In genomic region chr16:67245189-67245585, GRCh38 we compare ENCODE assay signal across 8 cellular contexts. TPM values are rescaled to one million over a fixed set of nuclear protein-coding genes. Genes with fewer than 3 reads are reported as not detected.
DNase-seq lines count a peak whose midpoint lies in the region; ATAC-seq and TF ChIP-seq lines count a peak whose summit lies in the region.

No MANE protein-coding gene starts in this region.

- intact Hi-C loops in A673 (cut with micrococcal nuclease; ENCODE audit: unreplicated experiment): no loop called here

- no peaks in the 10 kb centered on the region for H3K36me3 Mint-ChIP-seq in IgD-negative memory B cell

- BruUV-seq in A673 (replicated peaks; lab: Mats Ljungman, UMichigan): TSS peak; percentile 21

- H3K9me3 ChIP-seq in A673 (ENCODE audit: low read depth, low read length, poor library complexity, severe bottlenecking) (no peaks in the 10 kb centered on the region), mucosa of rectum (ENCODE audit: control insufficient read depth in 2 of 2, low read length in 2 of 2) (no peaks in the 10 kb centered on the region)

- DNase-seq in A673 (ENCODE audit: low spot score) (no peak), caudate nucleus (lab: John Stamatoyannopoulos, UW) (no peak), DMS79 treated with DMSO at 0.1 percent for 48 hours (lab: John Stamatoyannopoulos, UW) (no peak), NCI-H2107 (lab: John Stamatoyannopoulos, UW) (no peak)

- H3K4me3 ChIP-seq in A673 (ENCODE audit: low read depth, low read length, poor library complexity, severe bottlenecking) (no peak overlapping the region), mucosa of rectum (ENCODE audit: low read length in 2 of 2) (peak overlapping the region in 1 of 2 donors; percentile 84)

- peaks cover 17% of the 10 kb centered on the region for H3K27me3 Mint-ChIP-seq in IgD-negative memory B cell

- peak overlapping the region; percentile 94 to 97 (median 95) for H3K27ac Mint-ChIP-seq in IgD-negative memory B cell

- H3K4me1 Mint-ChIP-seq in IgD-negative memory B cell: peaks cover 24 to 31% (median 25%) of the 10 kb centered on the region in 3 donors

- H3K27me3 ChIP-seq in A673 (replicated peaks; ENCODE audit: insufficient read depth, low read depth, low read length, poor library complexity) (no peaks in the 10 kb centered on the region), mucosa of rectum (ENCODE audit: control insufficient read depth in 2 of 2, insufficient read depth in 2 of 2, low read length in 2 of 2) (peaks cover 12 to 16% of the 10 kb centered on the region in 2 donors)

- no peaks in the 10 kb centered on the region for H3K9me3 Mint-ChIP-seq in IgD-negative memory B cell

- H3K27ac ChIP-seq in A673 (ENCODE audit: low read depth, low read length, poor library complexity, severe bottlenecking): peak overlapping the region; percentile 79
- peak overlapping the region; percentile 50 for H3K27ac ChIP-seq in caudate nucleus (ENCODE audit: low read depth, low read length)
- peak overlapping the region; percentile 93 to 95 for H3K27ac ChIP-seq in mucosa of rectum (ENCODE audit: low read depth in 2 of 2, low read length in 2 of 2)

- H3K4me3 Mint-ChIP-seq in IgD-negative memory B cell: peak overlapping the region; percentile 30 to 93 (median 88)

- CTCF ChIA-PET in A673 (lab: Charles Lee): interaction anchor here (1.1 kb wide), 1 partner anchor 60 kb away, joined by 3 read pairs; no protein-coding TSS in a partner anchor

- TF ChIP-seq CTCF in A673 (conservative IDR thresholded peaks at IDR 0.05; ENCODE audit: low read depth, low read length): no peak

- POLR2A ChIA-PET in A673 (lab: Charles Lee; ENCODE audit: low non-redundant PET): no interaction called here

- ATAC-seq in HG03442 (IDR thresholded peaks at IDR 0.05; ENCODE audit: unreplicated experiment): no peak
- no peak for ATAC-seq in GM21423 (IDR thresholded peaks at IDR 0.05; ENCODE audit: unreplicated experiment)

- H3K4me1 ChIP-seq in A673 (ENCODE audit: insufficient read depth, low read length, poor library complexity, severe bottlenecking) (peaks cover 73% of the 10 kb centered on the region), mucosa of rectum (ENCODE audit: control insufficient read depth in 2 of 2, insufficient read depth in 2 of 2, low read length in 2 of 2) (peaks cover 61 to 62% of the 10 kb centered on the region in 2 donors)

- no peaks in the 10 kb centered on the region for H3K36me3 ChIP-seq in A673 (ENCODE audit: insufficient read depth, low read length, poor library complexity, severe bottlenecking)
- no peaks in the 10 kb centered on the region for H3K36me3 ChIP-seq in mucosa of rectum (ENCODE audit: control insufficient read depth in 2 of 2, insufficient read depth in 2 of 2, low read length in 2 of 2)

- peak overlapping the region; percentile 37 to 86 for H3K9ac ChIP-seq in mucosa of rectum (ENCODE audit: low read depth in 1 of 2, low read length in 2 of 2)

RNA-seq across cellular contexts. Expression of gene FHOD1, which starts 2.1 kb away (rescaled TPM):
- 94.9 and 96.4 TPM in 2 replicates for total RNA-seq in A673 (2021)
- polyA plus RNA-seq in IgD-negative memory B cell: 3.8 TPM

RNA-seq across cellular contexts. Expression of gene SLC9A5, which starts 3.6 kb away (rescaled TPM):
- 2.4 and 3.6 TPM in 2 replicates for total RNA-seq in A673 (2021)
- polyA plus RNA-seq in IgD-negative memory B cell: 0.75 TPM

RNA-seq across cellular contexts. Expression of gene TMEM208, which starts 18.3 kb away (rescaled TPM):
- total RNA-seq in A673 (2021): 30.4 and 38.2 TPM in 2 replicates
- polyA plus RNA-seq in IgD-negative memory B cell: 64.2 TPM

RNA-seq across cellular contexts. Expression of gene PLEKHG4, which starts 34.1 kb away (rescaled TPM):
- 5.8 and 8.9 TPM in 2 replicates for total RNA-seq in A673 (2021)
- 0.65 TPM for polyA plus RNA-seq in IgD-negative memory B cell

RNA-seq across cellular contexts. Expression of gene ELMO3, which starts 46.3 kb away (rescaled TPM):
- total RNA-seq in A673 (2021): 3.3 and 4.7 TPM in 2 replicates
- polyA plus RNA-seq in IgD-negative memory B cell: 0.35 TPM
